Comparison of ENCODE assay signal across 19 cellular contexts in the genomic region with DNA sequence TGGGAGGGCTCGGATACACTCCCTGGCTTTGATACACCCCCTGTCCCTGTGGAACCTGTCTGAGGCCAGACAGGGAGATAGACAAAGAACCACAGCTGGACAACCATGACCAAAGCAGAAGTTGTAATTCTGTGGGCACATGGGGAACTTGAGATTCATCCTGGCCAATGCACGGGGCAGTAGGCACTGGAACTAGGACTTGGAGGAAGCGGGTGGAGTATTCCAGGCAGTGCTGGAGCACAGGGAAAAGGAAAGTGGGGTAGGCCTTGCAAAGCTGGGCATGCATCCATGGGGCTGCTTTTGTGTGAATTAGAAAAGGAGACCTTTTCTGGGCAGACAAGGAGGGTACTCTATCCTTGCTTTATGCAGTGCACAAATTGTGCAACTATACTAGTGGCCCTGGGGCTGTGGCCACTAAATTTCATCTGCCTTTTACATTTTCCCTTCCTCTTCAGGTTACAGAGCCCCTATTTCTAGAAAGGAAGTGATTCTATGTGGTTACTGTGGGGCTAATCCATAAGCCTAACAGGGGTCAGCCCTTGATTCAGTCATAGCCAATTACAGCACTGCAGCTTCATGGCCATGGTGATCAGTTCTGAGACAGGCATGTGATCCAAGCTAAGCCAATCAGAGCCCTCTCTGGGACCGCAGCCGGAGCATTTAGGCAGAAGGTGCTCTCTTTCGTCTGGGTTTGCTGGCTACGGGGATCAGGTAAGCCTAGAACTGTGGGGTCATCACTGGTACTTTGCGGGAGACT. TPM values are rescaled to one million over a fixed set of nuclear protein-coding genes. Genes with fewer than 3 reads are reported as not detected.
DNase-seq lines count a peak whose midpoint lies in the region; ATAC-seq and TF ChIP-seq lines count a peak whose summit lies in the region.
"Had no signal": no experiment of that assay in that cellular context is flagged by ENCODE, and none has a peak within 500 bp of the region (broad histone marks: within the 10 kb centered on the region; RNA-seq: fewer than 3 reads in every experiment).

No MANE protein-coding gene starts in this region.

- H3K9me3 Mint-ChIP-seq in chondrocyte (ENCODE audit: low read depth), result no peaks in the 10 kb centered on the region
- H3K9me3 Mint-ChIP-seq in natural killer cell treated with Interleukin-12 subunit alpha and Interleukin-12 subunit beta and Interleukin-15 and Interleukin-18, amount 100 ng/mL, for 72 hours, result no peaks in the 10 kb centered on the region
- H3K9me3 Mint-ChIP-seq: T-helper 1 cell treated with Interleukin-12 subunit alpha and Interleukin-12 subunit beta and Interleukin-4 antibody, amounts not matched to agents 30 μg/mL and 1 μg/mL, for 36 hours had no signal

- no peak overlapping the region for H2BK5ac ChIP-seq in neuronal stem cell (ENCODE audit: low read length)

- H3K18ac ChIP-seq in neuronal stem cell (ENCODE audit: low read length), result no peak overlapping the region

- no peak overlapping the region for H4K8ac ChIP-seq in neuronal stem cell (ENCODE audit: low read depth, low read length)

- H3K4me1 Mint-ChIP-seq in chondrocyte (ENCODE audit: low read depth), result peaks cover 14% of the 10 kb centered on the region
- no peaks in the 10 kb centered on the region for H3K4me1 Mint-ChIP-seq in natural killer cell treated with Interleukin-12 subunit alpha and Interleukin-12 subunit beta and Interleukin-15 and Interleukin-18, amount 100 ng/mL, for 72 hours (ENCODE audit: low read depth in 2 of 2)

- DNase-seq in H7, result peak; percentile 67
- DNase-seq in NOMO-1 (lab: John Stamatoyannopoulos, UW; ENCODE audit: unreplicated experiment in 2 of 2), result peak; percentile 95 to 99
- DNase-seq in chondrocyte (ENCODE audit: low spot score), result peak; percentile 41
- no peak for DNase-seq in neuronal stem cell (ENCODE audit: low spot score)
- DNase-seq in natural killer cell treated with Interleukin-12 subunit alpha and Interleukin-12 subunit beta and Interleukin-15 and Interleukin-18, amount 100 ng/mL, for 72 hours (ENCODE audit: low spot score), result no peak
- DNase-seq in activated naive CD4-positive, alpha-beta T cell treated with Interleukin-2 at 50 U/mL for 16 hours, result no peak
- DNase-seq in right lobe of liver, result no peak
- DNase-seq: amniotic stem cell; cerebellar nuclear complex; COR-L47; KBM-7; NCI-H774; occipital lobe; stimulated activated CD4-positive, alpha-beta T cell treated with anti-CD3 and anti-CD28 coated beads, Interleukin-2, amount 100 ng/mL, for 24 hours had no signal

- no peak overlapping the region for H3K27ac ChIP-seq in neuronal stem cell (replicated peaks; ENCODE audit: low read length)
- H3K27ac ChIP-seq in right lobe of liver, result no peak overlapping the region

- no peak overlapping the region for H3K4ac ChIP-seq in neuronal stem cell (ENCODE audit: low read length)

- no peak overlapping the region for H3K4me2 ChIP-seq in neuronal stem cell (ENCODE audit: insufficient read depth, low read length, poor library complexity, severe bottlenecking)
- H3K4me2 ChIP-seq: hepatocyte had no signal

- H3K9ac ChIP-seq in neuronal stem cell (ENCODE audit: low read depth, low read length, poor library complexity), result no peak overlapping the region

- H3K4me3 Mint-ChIP-seq in chondrocyte (ENCODE audit: unreplicated experiment), result no peak overlapping the region
- H3K4me3 Mint-ChIP-seq in natural killer cell treated with Interleukin-12 subunit alpha and Interleukin-12 subunit beta and Interleukin-15 and Interleukin-18, amount 100 ng/mL, for 72 hours, result no peak overlapping the region
- H3K4me3 Mint-ChIP-seq: T-helper 1 cell treated with Interleukin-12 subunit alpha and Interleukin-12 subunit beta and Interleukin-4 antibody, amounts not matched to agents 30 μg/mL and 1 μg/mL, for 36 hours had no signal

- no peak overlapping the region for H4K91ac ChIP-seq in neuronal stem cell (ENCODE audit: low read depth, low read length, poor library complexity)

- H3K23ac ChIP-seq in neuronal stem cell (ENCODE audit: low read depth, low read length, poor library complexity), result no peak overlapping the region

- no peak for ATAC-seq in natural killer cell treated with Interleukin-12 subunit alpha and Interleukin-12 subunit beta and Interleukin-15 and Interleukin-18, amount 100 ng/mL, for 72 hours
- no peak for ATAC-seq in GM21381 (IDR thresholded peaks at IDR 0.05; ENCODE audit: unreplicated experiment)
- no peak for ATAC-seq in right lobe of liver

- no peak overlapping the region for H2BK12ac ChIP-seq in neuronal stem cell (ENCODE audit: low read length)

- H3K27me3 ChIP-seq in H7 (ENCODE audit: control insufficient read depth, insufficient read depth, low read length) (no peaks in the 10 kb centered on the region), neuronal stem cell (ENCODE audit: control insufficient read depth in 3 of 3, insufficient read depth in 3 of 3, low read depth in 1 of 3, low read length in 3 of 3) (no peaks in the 10 kb centered on the region), right lobe of liver (no peaks in the 10 kb centered on the region)
- H3K27me3 ChIP-seq: hepatocyte had no signal

- no peak overlapping the region for H2AK5ac ChIP-seq in neuronal stem cell (ENCODE audit: low read depth, low read length)

- no peaks in the 10 kb centered on the region for H3K79me1 ChIP-seq in neuronal stem cell (ENCODE audit: low read depth, low read length)

- H2AFZ ChIP-seq in neuronal stem cell (ENCODE audit: low read length), result peak overlapping the region; percentile 17
- H2AFZ ChIP-seq: hepatocyte had no signal

- WGBS in neuronal stem cell (ENCODE audit: extremely low coverage in 2 of 2, insufficient read length in 2 of 2, insufficient replicate concordance in 1 of 2), 2 donors, result no CpG with 5 or more reads among the region's 8 CpGs
- 85% methylated on average over 6 of the region's 8 CpGs for WGBS in right lobe of liver (ENCODE audit: insufficient coverage, low coverage, low lambda C conversion rate, missing lambda C conversion rate)

- no peak for TF ChIP-seq POLR2A in right lobe of liver (IDR thresholded peaks at IDR 0.05)

- H2BK120ac ChIP-seq in neuronal stem cell (ENCODE audit: low read depth, low read length), result no peak overlapping the region

- peaks cover 11 to 18% of the 10 kb centered on the region in 2 donors for H3K4me1 ChIP-seq in neuronal stem cell (ENCODE audit: control insufficient read depth in 2 of 2, insufficient read depth in 1 of 2, low read depth in 1 of 2, low read length in 2 of 2)
- H3K4me1 ChIP-seq in right lobe of liver, result no peaks in the 10 kb centered on the region

- H3K36me3 ChIP-seq in H7 (replicated peaks; ENCODE audit: control insufficient read depth, insufficient read depth, low read length) (no peaks in the 10 kb centered on the region), neuronal stem cell (replicated peaks in 1 of 2; ENCODE audit: control insufficient read depth in 2 of 2, insufficient read depth in 2 of 2, low read length in 2 of 2) (no peaks in the 10 kb centered on the region), right lobe of liver (no peaks in the 10 kb centered on the region)

- intact Hi-C loops in right lobe of liver (cut with DNase I), result no loop called here

- H3K4me3 ChIP-seq in H7 (ENCODE audit: insufficient read depth, low read depth, low read length) (no peak overlapping the region), neuronal stem cell (ENCODE audit: low read length in 2 of 2) (no peak overlapping the region), right lobe of liver (no peak overlapping the region)
- H3K4me3 ChIP-seq: hepatocyte had no signal

- H2BK15ac ChIP-seq in neuronal stem cell (ENCODE audit: low read length), result no peak overlapping the region

- H3K9me3 ChIP-seq in neuronal stem cell (replicated peaks in 1 of 2; ENCODE audit: control insufficient read depth in 2 of 2, insufficient read depth in 1 of 2, low read depth in 1 of 2, low read length in 2 of 2), result no peaks in the 10 kb centered on the region
- H3K9me3 ChIP-seq in right lobe of liver, result no peaks in the 10 kb centered on the region

- TF ChIP-seq CTCF in chondrocyte (IDR thresholded peaks at IDR 0.05) (no peak), right lobe of liver (IDR thresholded peaks at IDR 0.05) (no peak)

- peaks cover 2% of the 10 kb centered on the region for H3K27me3 Mint-ChIP-seq in chondrocyte (ENCODE audit: low read depth)
- peaks cover 6 to 24% of the 10 kb centered on the region in 2 donors for H3K27me3 Mint-ChIP-seq in natural killer cell treated with Interleukin-12 subunit alpha and Interleukin-12 subunit beta and Interleukin-15 and Interleukin-18, amount 100 ng/mL, for 72 hours

- no peak overlapping the region for H3K14ac ChIP-seq in neuronal stem cell (ENCODE audit: low read length)

- no peak overlapping the region for H3K27ac Mint-ChIP-seq in chondrocyte (ENCODE audit: unreplicated experiment)
- no peak overlapping the region for H3K27ac Mint-ChIP-seq in natural killer cell treated with Interleukin-12 subunit alpha and Interleukin-12 subunit beta and Interleukin-15 and Interleukin-18, amount 100 ng/mL, for 72 hours
- H3K27ac Mint-ChIP-seq: T-helper 1 cell treated with Interleukin-12 subunit alpha and Interleukin-12 subunit beta and Interleukin-4 antibody, amounts not matched to agents 30 μg/mL and 1 μg/mL, for 36 hours had no signal

- no peaks in the 10 kb centered on the region for H3K36me3 Mint-ChIP-seq in chondrocyte (ENCODE audit: low read depth)
- H3K36me3 Mint-ChIP-seq in natural killer cell treated with Interleukin-12 subunit alpha and Interleukin-12 subunit beta and Interleukin-15 and Interleukin-18, amount 100 ng/mL, for 72 hours, result no peaks in the 10 kb centered on the region

RNA-seq across cellular contexts. Expression of a gene that starts 21.0 kb away (rescaled TPM):
- 744 and 864 TPM in 2 replicates for total RNA-seq in H7 (2014; rRNA removed; shearing (Covaris generic))
- total RNA-seq in chondrocyte (not detected in 3 replicates), right lobe of liver (not detected)
- polyA plus RNA-seq in neuronal stem cell (2013, experiment 1 of 2), result 1,930 TPM
- 1,905 TPM for polyA plus RNA-seq in neuronal stem cell (2013, experiment 2 of 2)
- not detected for total RNA-seq in natural killer cell treated with Interleukin-12 subunit alpha and Interleukin-12 subunit beta and Interleukin-15 and Interleukin-18, amount 100 ng/mL, for 72 hours
- total RNA-seq: mononuclear cell, subcutaneous adipose tissue had no signal

Comparison
In these comparisons a context has a peak if more than half of its experiments do, and no peak if none do; other contexts are left out.
1. DNase-seq: peak in H7 (single experiment), NOMO-1 (2 of 2) and chondrocyte (single experiment); none in neuronal stem cell (single experiment), natural killer cell treated with Interleukin-12 subunit alpha and Interleukin-12 subunit beta and Interleukin-15 and Interleukin-18, amount 100 ng/mL, for 72 hours (single experiment), activated naive CD4-positive, alpha-beta T cell treated with Interleukin-2 at 50 U/mL for 16 hours (single experiment) and right lobe of liver (0 of 3).
2. RNA of a gene that starts 21.0 kb away (total RNA-seq): 744 to 864 TPM in H7; not detected in chondrocyte, not detected in natural killer cell treated with Interleukin-12 subunit alpha and Interleukin-12 subunit beta and Interleukin-15 and Interleukin-18, amount 100 ng/mL, for 72 hours and not detected in right lobe of liver; every median in the first group is over 100 times any median in the second.